8 cellular contexts compared by ENCODE assay signal in genomic region chr2:230847883-230848388, GRCh38. TPM values are rescaled to one million over a fixed set of nuclear protein-coding genes. Genes with fewer than 3 reads are reported as not detected.
DNase-seq lines count a peak whose midpoint lies in the region; ATAC-seq and TF ChIP-seq lines count a peak whose summit lies in the region.

No MANE protein-coding gene starts in this region.

- H3K9me2 ChIP-seq in Karpas-422 (replicated peaks; ENCODE audit: insufficient read depth, low read length) = no peaks in the 10 kb centered on the region

- H3K9me3 ChIP-seq in Karpas-422 (ENCODE audit: low read length) (no peaks in the 10 kb centered on the region), right atrium auricular region (peaks cover 0 to 7% of the 10 kb centered on the region in 2 donors)

- TF ChIP-seq CTCF in right atrium auricular region (IDR thresholded peaks at IDR 0.05) = peak; percentile 78 to 93

- peak; percentile 93 for ATAC-seq in GM21529 (IDR thresholded peaks at IDR 0.05; ENCODE audit: unreplicated experiment)
- ATAC-seq in sciatic nerve = peak; percentile 85

- H3K36me3 ChIP-seq in Karpas-422 (ENCODE audit: insufficient read depth, low read length) = no peaks in the 10 kb centered on the region
- no peaks in the 10 kb centered on the region for H3K36me3 ChIP-seq in right atrium auricular region

- peak; percentile 83 for DNase-seq in EL
- DNase-seq in Karpas-422 = peak; percentile 94
- peak; percentile 65 to 85 (median 77) for DNase-seq in T-helper 1 cell
- peak; percentile 71 for DNase-seq in amniotic epithelial cell (ENCODE audit: low read depth)
- DNase-seq in right atrium auricular region (ENCODE audit: low spot score) = peak; percentile 82
- DNase-seq in sciatic nerve (ENCODE audit: low spot score) = peak; percentile 93
- no peak for DNase-seq in NCI-H1048 (lab: John Stamatoyannopoulos, UW)

- H3K27ac ChIP-seq in Karpas-422 (ENCODE audit: low read length) (no peak overlapping the region), right atrium auricular region (no peak overlapping the region)

- H2AFZ ChIP-seq in Karpas-422 (ENCODE audit: low read length) = no peak overlapping the region

- H3K79me2 ChIP-seq in Karpas-422 (ENCODE audit: low read length) = no peaks in the 10 kb centered on the region

- intact Hi-C loops in sciatic nerve (cut with DNase I) = no loop called here

- H3K4me2 ChIP-seq in Karpas-422 (ENCODE audit: low read depth, low read length, poor library complexity, severe bottlenecking) = no peak overlapping the region

- H4K20me1 ChIP-seq in Karpas-422 (ENCODE audit: insufficient read depth, low read depth, low read length) = no peaks in the 10 kb centered on the region

- H3K4me3 ChIP-seq in Karpas-422 (ENCODE audit: low read length) (no peak overlapping the region), right atrium auricular region (no peak overlapping the region)

- H3K9ac ChIP-seq in Karpas-422 (ENCODE audit: low read length) = no peak overlapping the region

- peaks cover 5% of the 10 kb centered on the region for H3K4me1 ChIP-seq in Karpas-422 (ENCODE audit: low read length)
- H3K4me1 ChIP-seq in right atrium auricular region = peaks cover 0 to 7% of the 10 kb centered on the region in 2 donors

- H3K27me3 ChIP-seq in Karpas-422 (ENCODE audit: low read length) = no peaks in the 10 kb centered on the region
- H3K27me3 ChIP-seq in right atrium auricular region = no peaks in the 10 kb centered on the region

RNA-seq across cellular contexts. Expression of gene ITM2C, which starts 16.8 kb away (rescaled TPM):
- total RNA-seq in Karpas-422 (2014; rRNA removed; shearing (Covaris generic); ENCODE audit: low replicate concordance) = 0.19 TPM in 1 of 2 replicates, not detected in the other
- 10 to 100 TPM; 35.8 to 38.3 TPM for total RNA-seq in right atrium auricular region
- 136 TPM for total RNA-seq in sciatic nerve

Comparison
In these comparisons a context has a peak if more than half of its experiments do, and no peak if none do; other contexts are left out.
1. RNA of gene ITM2C, which starts 16.8 kb away (total RNA-seq): 136 TPM in sciatic nerve (single experiment) and 35.8 to 38.3 TPM in right atrium auricular region; 0.19 TPM in Karpas-422; every median in the first group is over 10 times any median in the second.